Comparison of ENCODE assay signal across 20 cellular contexts in the genomic region with DNA sequence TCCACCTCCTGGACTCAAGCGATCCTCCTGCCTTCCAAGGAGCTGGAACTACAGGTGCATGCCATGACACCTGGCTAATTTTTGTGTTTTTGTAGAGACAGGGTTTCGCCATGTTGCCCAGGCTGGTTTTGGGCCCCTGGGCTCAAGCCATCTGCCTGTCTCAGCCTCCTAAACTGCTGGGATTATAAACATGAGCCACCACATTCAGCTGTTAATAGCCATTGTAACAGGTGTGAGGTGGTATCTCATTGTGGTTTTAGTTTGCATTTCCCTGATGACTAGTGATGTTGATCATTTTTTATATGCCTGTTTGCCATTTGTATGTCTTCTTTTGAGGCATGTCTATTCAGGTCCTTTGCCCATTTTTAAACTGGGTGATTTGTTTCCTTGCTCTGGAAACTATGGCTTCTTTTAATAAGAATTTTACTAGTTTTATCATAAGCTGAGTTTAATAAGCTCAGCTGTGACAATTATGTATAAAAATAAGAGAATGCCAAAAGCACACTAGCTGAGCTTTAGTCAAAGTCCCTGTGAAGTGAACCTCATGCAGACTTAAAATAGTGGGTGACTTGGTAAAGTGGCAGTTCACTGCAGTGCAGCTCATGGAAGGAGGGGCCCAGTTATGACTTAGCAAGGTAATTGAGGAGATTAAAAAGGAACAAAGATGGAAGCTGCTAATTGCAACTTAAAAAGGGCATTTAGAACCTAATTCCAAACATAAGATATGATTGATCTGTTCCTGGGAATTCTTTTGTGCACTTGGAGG.
A peak's percentile ranks its signal among the peaks of the same experiment; 100 is the strongest.
DNase-seq lines count a peak whose midpoint lies in the region; FAIRE-seq and TF ChIP-seq lines count a peak whose summit lies in the region.
"Had no signal": no experiment of that assay in that cellular context is flagged by ENCODE, and none has a peak within 500 bp of the region (broad histone marks: within the 10 kb centered on the region; RNA-seq: fewer than 3 reads in every experiment).

No MANE protein-coding gene starts in this region.

- TF ChIP-seq POLR2A in esophagus muscularis mucosa (IDR thresholded peaks at IDR 0.05; ENCODE audit: low read depth): no peak

- DNase-seq in DMS 273 (lab: John Stamatoyannopoulos, UW; ENCODE audit: unreplicated experiment): peak; percentile 57
- no peak for DNase-seq in DMS 273 treated with DMSO at 0.1 percent for 48 hours (lab: John Stamatoyannopoulos, UW)
- peak; percentile 46 for DNase-seq in NCI-H526 treated with DMSO at 0.1 percent for 48 hours (lab: John Stamatoyannopoulos, UW)
- DNase-seq in esophagus muscularis mucosa (ENCODE audit: extremely low spot score): peak; percentile 70
- no peak for DNase-seq in urothelium cell line (ENCODE audit: low spot score)
- DNase-seq in COLO829 (ENCODE audit: low spot score): no peak
- DNase-seq in NCI-H2029 (lab: John Stamatoyannopoulos, UW): no peak
- DNase-seq: activated CD4-positive, alpha-beta T cell treated with anti-CD3 and anti-CD28 coated beads for 48 hours; activated CD8-positive, alpha-beta memory T cell treated with anti-CD3 and anti-CD28 coated beads, Interleukin-2, amount 50 U/mL, for 48 hours; activated gamma-delta T cell treated with Interleukin-2 at 50 U/mL for 16 hours; hippocampal formation; kidney glomerular epithelial cell; midbrain; NCI-H446; Peyer's patch; stimulated activated CD4-positive, alpha-beta T cell treated with anti-CD3 and anti-CD28 coated beads, Interleukin-12 subunit alpha, Interleukin-12 subunit beta, amount 100 ng/mL, for 4 hours; thyroid gland had no signal

- FAIRE-seq in urothelium cell line (lab: Jason Lieb, UNC): no peak

- CTCF ChIA-PET in HEK293 (lab: Yijun Ruan, JAX): interaction anchor here (0.6 to 1.8 kb wide), 5 partner anchors 9 to 970 kb away, joined by 3 to 6 read pairs (median 5); no protein-coding TSS in a partner anchor

- POLR2A ChIA-PET in HEK293 (lab: Yijun Ruan, JAX): no interaction called here

- H3K4me1 ChIP-seq in HEK293 (ENCODE audit: control insufficient read depth, insufficient read depth, low read length) (no peaks in the 10 kb centered on the region), esophagus muscularis mucosa (peaks cover 0 to 5% (median 0%) of the 10 kb centered on the region in 4 donors)
- H3K4me1 ChIP-seq: Peyer's patch, thyroid gland had no signal

- H3K27me3 ChIP-seq in esophagus muscularis mucosa: no peaks in the 10 kb centered on the region
- H3K27me3 ChIP-seq: BLaER1, Peyer's patch, thyroid gland had no signal

- TF ChIP-seq EP300 in esophagus muscularis mucosa (IDR thresholded peaks at IDR 0.05): no peak

- H3K4me3 ChIP-seq in HEK293 (ENCODE audit: low read depth, low read length) (no peak overlapping the region), esophagus muscularis mucosa (no peak overlapping the region)
- H3K4me3 ChIP-seq: BLaER1, Peyer's patch, thyroid gland had no signal

- H3K27ac ChIP-seq in HEK293 (ENCODE audit: extremely low read depth, low read depth, low read length) (no peak overlapping the region), esophagus muscularis mucosa (replicated peaks in 1 of 4) (no peak overlapping the region)
- H3K27ac ChIP-seq: 22Rv1, BLaER1, Peyer's patch, thyroid gland had no signal

- WGBS in esophagus muscularis mucosa: 93% methylated on average over 2 of the region's 2 CpGs

- H3K36me3 ChIP-seq in HEK293 (ENCODE audit: control insufficient read depth in 2 of 2, insufficient read depth in 1 of 2, low read length in 2 of 2) (no peaks in the 10 kb centered on the region), esophagus muscularis mucosa (no peaks in the 10 kb centered on the region)
- H3K36me3 ChIP-seq: BLaER1, Peyer's patch, thyroid gland had no signal

- TF ChIP-seq CTCF in HEK293 (tag by site-specific recombination; IDR thresholded peaks at IDR 0.05) (no peak), esophagus muscularis mucosa (IDR thresholded peaks at IDR 0.05) (no peak)

- H3K9me3 ChIP-seq in HEK293 (ENCODE audit: control insufficient read depth, insufficient read depth, low read depth, low read length): no peaks in the 10 kb centered on the region
- no peaks in the 10 kb centered on the region for H3K9me3 ChIP-seq in esophagus muscularis mucosa
- H3K9me3 ChIP-seq: BLaER1, Peyer's patch, thyroid gland had no signal

- intact Hi-C loops in esophagus muscularis mucosa (cut with DNase I): no loop called here

TF ChIP-seq in HEK293, 187 proteins besides CTCF, POLR2A, EP300 and RAD21:
- no peak for TF ChIP-seq ZNF341 (tag by site-specific recombination; IDR thresholded peaks at IDR 0.05; ENCODE audit: low read depth)
- TF ChIP-seq FEZF1 (tag by site-specific recombination; IDR thresholded peaks at IDR 0.05): peak; percentile 40

Comparison
In these comparisons a context has a peak if more than half of its experiments do, and no peak if none do; other contexts are left out.
1. DNase-seq: peak in DMS 273 (single experiment), NCI-H526 treated with DMSO at 0.1 percent for 48 hours (single experiment) and esophagus muscularis mucosa (single experiment); none in DMS 273 treated with DMSO at 0.1 percent for 48 hours (single experiment), urothelium cell line (single experiment), COLO829 (single experiment) and NCI-H2029 (single experiment).